In genomic region chr20:62170536-62170935, GRCh38 we compare ENCODE assay signal across 26 cellular contexts. TPM values are rescaled to one million over a fixed set of nuclear protein-coding genes. Genes with fewer than 3 reads are reported as not detected.
DNase-seq lines count a peak whose midpoint lies in the region; ATAC-seq, FAIRE-seq and TF ChIP-seq lines count a peak whose summit lies in the region.
"Had no signal": no experiment of that assay in that cellular context is flagged by ENCODE, and none has a peak within 500 bp of the region (broad histone marks: within the 10 kb centered on the region; RNA-seq: fewer than 3 reads in every experiment).

No MANE protein-coding gene starts in this region.

- TF ChIP-seq POLR2A in HepG2 (IDR thresholded peaks at IDR 0.05; ENCODE audit: insufficient read depth in 1 of 2, low read depth in 2 of 2, low read length in 2 of 2), result no peak
- TF ChIP-seq POLR2A in spleen (IDR thresholded peaks at IDR 0.05), result no peak

- FAIRE-seq in HepG2 (lab: Jason Lieb, UNC), result no peak
- FAIRE-seq: D721Med, GM12878, GM18507, H54 had no signal

- H2AFZ ChIP-seq in HepG2 (ENCODE audit: low read length), result no peak overlapping the region
- H2AFZ ChIP-seq in SK-N-SH (ENCODE audit: low read depth), result no peak overlapping the region

- H3K9ac ChIP-seq in HepG2 (ENCODE audit: insufficient read depth, low read depth, low read length) (no peak overlapping the region), SK-N-SH (no peak overlapping the region)
- H3K9ac ChIP-seq: BLaER1 treated with 17β-estradiol and CSF1 and Interleukin-3, amounts not matched to agents 10 nM and 100 nM had no signal

- in situ Hi-C loops in HepG2 (cut with HindIII; ENCODE audit: extremely low pct_ligation_motif_present, low pct_unique_long_range_greater_than_20kb), result no loop called here

- no peak for TF ChIP-seq EP300 in HepG2 (IDR thresholded peaks at IDR 0.05; ENCODE audit: low read depth in 2 of 2, low read length in 2 of 2)
- TF ChIP-seq EP300 in HepG2 (CRISPR knock-in tag; IDR thresholded peaks at IDR 0.05; ENCODE audit: borderline replicate concordance), result no peak
- TF ChIP-seq EP300 in SK-N-SH (IDR thresholded peaks at IDR 0.05; ENCODE audit: borderline replicate concordance in 1 of 2, low read depth in 1 of 2, low read length in 1 of 2), result no peak

- ATAC-seq in right cardiac atrium (no peak), Right ventricle myocardium superior (ENCODE audit: poor library complexity) (no peak), HepG2 (no peak)
- ATAC-seq: GM12878 had no signal

- no peaks in the 10 kb centered on the region for H3K27me3 ChIP-seq in right cardiac atrium (ENCODE audit: control insufficient read depth, insufficient read depth)
- no peaks in the 10 kb centered on the region for H3K27me3 ChIP-seq in HepG2 (ENCODE audit: control insufficient read depth in 1 of 2, insufficient read depth in 2 of 2, low read length in 2 of 2)
- no peaks in the 10 kb centered on the region for H3K27me3 ChIP-seq in spleen (replicated peaks in 1 of 7)
- H3K27me3 ChIP-seq in SK-N-SH (ENCODE audit: insufficient read depth), result no peaks in the 10 kb centered on the region
- H3K27me3 ChIP-seq: BE2C; BLaER1 treated with 17β-estradiol and CSF1 and Interleukin-3, amounts not matched to agents 10 nM and 100 nM had no signal

- TF ChIP-seq CTCF in HepG2 (CRISPR knock-in tag; IDR thresholded peaks at IDR 0.05), result no peak
- no peak for TF ChIP-seq CTCF in spleen (IDR thresholded peaks at IDR 0.05 in 8 of 11, conservative IDR thresholded peaks at IDR 0.05 in 3 of 11)
- no peak for TF ChIP-seq CTCF in SK-N-SH (IDR thresholded peaks at IDR 0.05)

- H4K20me1 ChIP-seq in HepG2 (ENCODE audit: insufficient read depth, low read length) (no peaks in the 10 kb centered on the region), SK-N-SH (ENCODE audit: insufficient read depth) (no peaks in the 10 kb centered on the region)

- no TSS peak for BruUV-seq in HepG2 (replicated peaks; lab: Mats Ljungman, UMichigan)

- no peak overlapping the region for H3K27ac ChIP-seq in right cardiac atrium (ENCODE audit: low read length)
- H3K27ac ChIP-seq in adipose tissue (ENCODE audit: low read depth, low read length), result peak overlapping the region; percentile 17
- H3K27ac ChIP-seq in HepG2 (ENCODE audit: extremely low read length, insufficient read depth, low read length), result no peak overlapping the region
- no peak overlapping the region for H3K27ac ChIP-seq in spleen
- H3K27ac ChIP-seq in SK-N-SH (ENCODE audit: low read depth in 2 of 2, low read length in 1 of 2), result no peak overlapping the region
- H3K27ac ChIP-seq: BLaER1 treated with 17β-estradiol and CSF1 and Interleukin-3, amounts not matched to agents 10 nM and 100 nM had no signal

- POLR2A ChIA-PET in HepG2 (lab: Yijun Ruan, JAX), result no interaction called here
- POLR2A ChIA-PET in SK-N-SH (lab: Yijun Ruan, JAX), result no interaction called here

- TF ChIP-seq RAD21 in HepG2 (CRISPR knock-in tag; IDR thresholded peaks at IDR 0.05) (no peak), SK-N-SH (IDR thresholded peaks at IDR 0.05; ENCODE audit: low read length) (no peak)

- H3K4me3 ChIP-seq in right cardiac atrium (ENCODE audit: low read length) (no peak overlapping the region), HepG2 (replicated peaks in 1 of 3; ENCODE audit: insufficient read depth in 1 of 3, low read depth in 2 of 3, low read length in 3 of 3) (no peak overlapping the region), spleen (no peak overlapping the region), SK-N-SH (ENCODE audit: low read depth in 2 of 2, low read length in 1 of 2) (no peak overlapping the region)
- H3K4me3 ChIP-seq: BLaER1 treated with 17β-estradiol and CSF1 and Interleukin-3, amounts not matched to agents 10 nM and 100 nM; GM12878; HAP-1 had no signal

- intact Hi-C loops in right cardiac atrium (cut with DNase I) (no loop called here), Right ventricle myocardium superior (cut with DNase I) (no loop called here), HepG2 (cut with micrococcal nuclease; ENCODE audit: unreplicated experiment) (no loop called here), spleen (cut with DNase I; ENCODE audit: low total_unique reads) (no loop called here)

- no peaks in the 10 kb centered on the region for H3K9me3 ChIP-seq in right cardiac atrium (ENCODE audit: control insufficient read depth, low read length)
- H3K9me3 ChIP-seq in HepG2 (ENCODE audit: low read length), result no peaks in the 10 kb centered on the region
- H3K9me3 ChIP-seq in spleen, result no peaks in the 10 kb centered on the region
- H3K9me3 ChIP-seq in SK-N-SH, result no peaks in the 10 kb centered on the region
- H3K9me3 ChIP-seq: BE2C; BLaER1 treated with 17β-estradiol and CSF1 and Interleukin-3, amounts not matched to agents 10 nM and 100 nM; HAP-1 had no signal

- WGBS in right cardiac atrium, result 94% methylated on average over 9 of the region's 9 CpGs
- 94 to 95% (median 94%) methylated on average over 9 of the region's 9 CpGs for WGBS in adipose tissue, 3 donors
- WGBS in HepG2 (ENCODE audit: low lambda C conversion rate), result 97% methylated on average over 9 of the region's 9 CpGs
- WGBS in spleen, 5 donors, result 94 to 99% (median 96%) methylated on average over 8 to 9 of the region's 9 CpGs
- 85% methylated on average over 7 of the region's 9 CpGs for WGBS in SK-N-SH (ENCODE audit: low lambda C conversion rate)

- no peaks in the 10 kb centered on the region for H3K9me2 ChIP-seq in SK-N-SH

- H3K4me1 ChIP-seq in right cardiac atrium (ENCODE audit: control insufficient read depth, insufficient read depth, low read length) (no peaks in the 10 kb centered on the region), HepG2 (ENCODE audit: insufficient read depth, low read length) (no peaks in the 10 kb centered on the region), spleen (peaks cover 0 to 4% (median 0%) of the 10 kb centered on the region in 6 donors), SK-N-SH (ENCODE audit: control insufficient read depth in 1 of 2, insufficient read depth in 2 of 2, low read depth in 1 of 2, low read length in 1 of 2) (no peaks in the 10 kb centered on the region)
- H3K4me1 ChIP-seq: BLaER1 treated with 17β-estradiol and CSF1 and Interleukin-3, amounts not matched to agents 10 nM and 100 nM; HAP-1 had no signal

- CTCF ChIA-PET in HepG2 (lab: Yijun Ruan, JAX; ENCODE audit: low intra/inter-chr PET ratio, low total read pairs), result no interaction called here
- CTCF ChIA-PET in SK-N-SH (lab: Yijun Ruan, JAX), result interaction anchor here (1.4 kb wide), 1 partner anchor 14 kb away, joined by 3 read pairs; no protein-coding TSS in a partner anchor

- H3F3A ChIP-seq in SK-N-SH (replicated peaks; ENCODE audit: insufficient read depth), result no peaks in the 10 kb centered on the region

- no peak overlapping the region for H3K4me2 ChIP-seq in HepG2 (ENCODE audit: low read depth, low read length)
- H3K4me2 ChIP-seq in SK-N-SH, result no peak overlapping the region
- H3K4me2 ChIP-seq: BLaER1 treated with 17β-estradiol and CSF1 and Interleukin-3, amounts not matched to agents 10 nM and 100 nM had no signal

- DNase-seq in right cardiac atrium (peak in 2 of 3 donors; percentile 7 to 46), Right ventricle myocardium superior (no peak), HepG2 (ENCODE audit: low spot score) (no peak), spleen (peak; percentile 59), activated T-cell treated with anti-CD3 and anti-CD28 coated beads for 4 hours (no peak), Ammon's horn (ENCODE audit: low spot score) (no peak), SK-N-SH (no peak)
- DNase-seq: BE2C; CD4-positive, alpha-beta T cell; CD8-positive, alpha-beta memory T cell; DMS 273 treated with DMSO at 0.1 percent for 48 hours; DMS79; EL; GDM1; GOT3; HFFc6 had no signal

- H3K36me3 ChIP-seq in HepG2 (replicated peaks in 1 of 2; ENCODE audit: control insufficient read depth in 1 of 2, insufficient read depth in 2 of 2, low read length in 2 of 2), result peaks cover 38 to 65% of the 10 kb centered on the region in 2 experiments
- peaks cover 0 to 82% (median 50%) of the 10 kb centered on the region in 6 donors for H3K36me3 ChIP-seq in spleen
- peaks cover 3 to 29% of the 10 kb centered on the region in 2 experiments for H3K36me3 ChIP-seq in SK-N-SH (replicated peaks in 1 of 2; ENCODE audit: control insufficient read depth in 1 of 2, insufficient read depth in 2 of 2, low read length in 1 of 2)

- H3K79me2 ChIP-seq in HepG2 (ENCODE audit: insufficient read depth, low read length), result no peaks in the 10 kb centered on the region
- H3K79me2 ChIP-seq in SK-N-SH (ENCODE audit: insufficient read depth), result no peaks in the 10 kb centered on the region

RNA-seq across cellular contexts. Expression of gene MTG2, which starts 12.3 kb away (rescaled TPM):
- total RNA-seq in right cardiac atrium (10 to 100 TPM; 20.4 to 25.7 (median 25.1) TPM), Right ventricle myocardium superior (20.8 TPM), HepG2 (2016; rRNA removed; fragmentation: Illumina TruSeq; extraction: Trizol) (31.3 and 37.8 TPM in 2 replicates), spleen (10 to 100 TPM; 22.6 to 39.8 (median 37.5) TPM)
- polyA plus RNA-seq in right cardiac atrium (29.2 TPM), adipose tissue (10 to 100 TPM; 16.9 to 22.7 (median 17.0) TPM), HepG2 (2011; rRNA removed) (20.4 and 22.5 TPM in 2 replicates), spleen (10 to 100 TPM; 26.9 to 41.3 (median 37.7) TPM), SK-N-SH (2012; rRNA removed) (36.6 and 42.9 TPM in 2 replicates)
- 14.9 and 15.3 TPM in 2 replicates for total RNA-seq in HepG2 (2016; cell fraction: cytosol; rRNA removed; fragmentation: Illumina TruSeq; extraction: Trizol; ENCODE audit: low read depth)
- 30.0 and 35.2 TPM in 2 replicates for total RNA-seq in HepG2 (2016; cell fraction: insoluble cytoplasmic fraction; rRNA removed; fragmentation: Illumina TruSeq; extraction: Trizol)
- 20.4 and 23.8 TPM in 2 replicates for total RNA-seq in HepG2 (2016; cell fraction: membrane; rRNA removed; fragmentation: Illumina TruSeq; extraction: Trizol)
- 23.8 and 28.4 TPM in 2 replicates for total RNA-seq in HepG2 (2016; cell fraction: nucleus; rRNA removed; fragmentation: Illumina TruSeq; extraction: Trizol)
- 19.5 and 23.4 TPM in 2 replicates for polyA plus RNA-seq in HepG2 (2011; cell fraction: cytosol; rRNA removed)
- polyA plus RNA-seq in HepG2 (2011; cell fraction: nucleus; rRNA removed), result 31.1 and 31.2 TPM in 2 replicates
- polyA plus RNA-seq in HepG2 (2012), result 21.4 and 26.9 TPM in 2 replicates
- polyA plus RNA-seq in HepG2 (2016; cell fraction: cytosol; fragmentation: Illumina TruSeq; extraction: Trizol; ENCODE audit: low read depth), result 13.5 and 13.6 TPM in 2 replicates
- 33.7 and 36.3 TPM in 2 replicates for polyA plus RNA-seq in HepG2 (2016; cell fraction: insoluble cytoplasmic fraction; fragmentation: Illumina TruSeq; extraction: Trizol; ENCODE audit: low read depth)
- 18.0 and 19.8 TPM in 2 replicates for polyA plus RNA-seq in HepG2 (2016; cell fraction: membrane; fragmentation: Illumina TruSeq; extraction: Trizol; ENCODE audit: low read depth)
- 87.6 and 92.7 TPM in 2 replicates for polyA plus RNA-seq in HepG2 (2016; cell fraction: nucleus; fragmentation: Illumina TruSeq; extraction: Trizol; ENCODE audit: insufficient read depth, low read depth)
- polyA minus RNA-seq in HepG2 (2011; rRNA and poly(A)+ RNA removed; ENCODE audit: low replicate concordance), result 27.2 and 36.2 TPM in 2 replicates
- 13.0 and 15.4 TPM in 2 replicates for polyA minus RNA-seq in HepG2 (2011; cell fraction: cytosol; rRNA and poly(A)+ RNA removed)
- polyA minus RNA-seq in HepG2 (2011; cell fraction: nucleus; rRNA and poly(A)+ RNA removed), result 16.7 and 20.9 TPM in 2 replicates
- polyA plus RNA-seq in SK-N-SH (2012; cell fraction: cytosol; rRNA removed), result 25.8 and 27.8 TPM in 2 replicates
- polyA plus RNA-seq in SK-N-SH (2012; cell fraction: nucleus; rRNA removed), result 66.8 and 75.1 TPM in 2 replicates

RNA-seq across cellular contexts. Expression of gene SS18L1, which starts 27.0 kb away (rescaled TPM):
- total RNA-seq in right cardiac atrium (1 to 10 TPM; 7.8 to 8.8 (median 8.1) TPM), Right ventricle myocardium superior (8.9 TPM), HepG2 (2016; rRNA removed; fragmentation: Illumina TruSeq; extraction: Trizol) (15.3 and 17.8 TPM in 2 replicates), spleen (10 to 100 TPM; 13.0 to 18.6 (median 14.3) TPM)
- polyA plus RNA-seq in right cardiac atrium (6.2 TPM), adipose tissue (1 to 10 TPM; 4.8 to 7.2 (median 4.9) TPM), HepG2 (2011; rRNA removed) (27.6 and 32.0 TPM in 2 replicates), spleen (10 to 100 TPM in 1 of 3 donors, 1 to 10 TPM in 2; 6.7 to 11.0 (median 8.4) TPM), SK-N-SH (2012; rRNA removed) (10.7 and 13.1 TPM in 2 replicates)
- 8.6 and 10.0 TPM in 2 replicates for total RNA-seq in HepG2 (2016; cell fraction: cytosol; rRNA removed; fragmentation: Illumina TruSeq; extraction: Trizol; ENCODE audit: low read depth)
- 14.3 and 17.3 TPM in 2 replicates for total RNA-seq in HepG2 (2016; cell fraction: insoluble cytoplasmic fraction; rRNA removed; fragmentation: Illumina TruSeq; extraction: Trizol)
- total RNA-seq in HepG2 (2016; cell fraction: membrane; rRNA removed; fragmentation: Illumina TruSeq; extraction: Trizol), result 13.2 and 13.6 TPM in 2 replicates
- total RNA-seq in HepG2 (2016; cell fraction: nucleus; rRNA removed; fragmentation: Illumina TruSeq; extraction: Trizol), result 21.3 and 26.0 TPM in 2 replicates
- polyA plus RNA-seq in HepG2 (2011; cell fraction: cytosol; rRNA removed), result 13.9 and 24.3 TPM in 2 replicates
- 94.6 and 141 TPM in 2 replicates for polyA plus RNA-seq in HepG2 (2011; cell fraction: nucleus; rRNA removed)
- polyA plus RNA-seq in HepG2 (2012), result 16.9 and 17.6 TPM in 2 replicates
- polyA plus RNA-seq in HepG2 (2016; cell fraction: cytosol; fragmentation: Illumina TruSeq; extraction: Trizol; ENCODE audit: low read depth), result 2.6 and 2.8 TPM in 2 replicates
- polyA plus RNA-seq in HepG2 (2016; cell fraction: insoluble cytoplasmic fraction; fragmentation: Illumina TruSeq; extraction: Trizol; ENCODE audit: low read depth), result 12.8 and 13.4 TPM in 2 replicates
- 5.4 and 6.3 TPM in 2 replicates for polyA plus RNA-seq in HepG2 (2016; cell fraction: membrane; fragmentation: Illumina TruSeq; extraction: Trizol; ENCODE audit: low read depth)
- polyA plus RNA-seq in HepG2 (2016; cell fraction: nucleus; fragmentation: Illumina TruSeq; extraction: Trizol; ENCODE audit: insufficient read depth, low read depth), result 60.6 and 69.1 TPM in 2 replicates
- polyA minus RNA-seq in HepG2 (2011; rRNA and poly(A)+ RNA removed; ENCODE audit: low replicate concordance), result 32.8 and 53.5 TPM in 2 replicates
- 14.5 and 16.4 TPM in 2 replicates for polyA minus RNA-seq in HepG2 (2011; cell fraction: cytosol; rRNA and poly(A)+ RNA removed)
- polyA minus RNA-seq in HepG2 (2011; cell fraction: nucleus; rRNA and poly(A)+ RNA removed), result 30.1 and 33.4 TPM in 2 replicates
- 6.1 and 7.6 TPM in 2 replicates for polyA plus RNA-seq in SK-N-SH (2012; cell fraction: cytosol; rRNA removed)
- polyA plus RNA-seq in SK-N-SH (2012; cell fraction: nucleus; rRNA removed), result 38.4 and 51.9 TPM in 2 replicates

RNA-seq across cellular contexts. Expression of gene PSMA7, which starts 27.3 kb away (rescaled TPM):
- 100 to 1,000 TPM; 178 to 215 (median 206) TPM for total RNA-seq in right cardiac atrium
- polyA plus RNA-seq in right cardiac atrium, result 244 TPM
- 239 TPM for total RNA-seq in Right ventricle myocardium superior
- polyA plus RNA-seq in adipose tissue, result 100 to 1,000 TPM; 187 to 519 (median 266) TPM
- 531 and 639 TPM in 2 replicates for total RNA-seq in HepG2 (2016; rRNA removed; fragmentation: Illumina TruSeq; extraction: Trizol)
- 280 and 300 TPM in 2 replicates for total RNA-seq in HepG2 (2016; cell fraction: cytosol; rRNA removed; fragmentation: Illumina TruSeq; extraction: Trizol; ENCODE audit: low read depth)
- 555 and 661 TPM in 2 replicates for total RNA-seq in HepG2 (2016; cell fraction: insoluble cytoplasmic fraction; rRNA removed; fragmentation: Illumina TruSeq; extraction: Trizol)
- 259 and 300 TPM in 2 replicates for total RNA-seq in HepG2 (2016; cell fraction: membrane; rRNA removed; fragmentation: Illumina TruSeq; extraction: Trizol)
- 259 and 270 TPM in 2 replicates for total RNA-seq in HepG2 (2016; cell fraction: nucleus; rRNA removed; fragmentation: Illumina TruSeq; extraction: Trizol)
- polyA plus RNA-seq in HepG2 (2011; rRNA removed), result 571 and 631 TPM in 2 replicates
- 539 and 602 TPM in 2 replicates for polyA plus RNA-seq in HepG2 (2011; cell fraction: cytosol; rRNA removed)
- 375 and 401 TPM in 2 replicates for polyA plus RNA-seq in HepG2 (2011; cell fraction: nucleus; rRNA removed)
- polyA plus RNA-seq in HepG2 (2012), result 283 and 330 TPM in 2 replicates
- 290 and 328 TPM in 2 replicates for polyA plus RNA-seq in HepG2 (2016; cell fraction: cytosol; fragmentation: Illumina TruSeq; extraction: Trizol; ENCODE audit: low read depth)
- 656 and 720 TPM in 2 replicates for polyA plus RNA-seq in HepG2 (2016; cell fraction: insoluble cytoplasmic fraction; fragmentation: Illumina TruSeq; extraction: Trizol; ENCODE audit: low read depth)
- 233 and 270 TPM in 2 replicates for polyA plus RNA-seq in HepG2 (2016; cell fraction: membrane; fragmentation: Illumina TruSeq; extraction: Trizol; ENCODE audit: low read depth)
- 418 and 431 TPM in 2 replicates for polyA plus RNA-seq in HepG2 (2016; cell fraction: nucleus; fragmentation: Illumina TruSeq; extraction: Trizol; ENCODE audit: insufficient read depth, low read depth)
- 380 and 541 TPM in 2 replicates for polyA minus RNA-seq in HepG2 (2011; rRNA and poly(A)+ RNA removed; ENCODE audit: low replicate concordance)
- polyA minus RNA-seq in HepG2 (2011; cell fraction: cytosol; rRNA and poly(A)+ RNA removed), result 93.0 and 111 TPM in 2 replicates
- polyA minus RNA-seq in HepG2 (2011; cell fraction: nucleus; rRNA and poly(A)+ RNA removed), result 111 and 120 TPM in 2 replicates
- total RNA-seq in spleen, result 100 to 1,000 TPM; 157 to 247 (median 180) TPM
- polyA plus RNA-seq in spleen, result 100 to 1,000 TPM; 178 to 281 (median 235) TPM
- 687 and 801 TPM in 2 replicates for polyA plus RNA-seq in SK-N-SH (2012; rRNA removed)
- polyA plus RNA-seq in SK-N-SH (2012; cell fraction: cytosol; rRNA removed), result 613 and 674 TPM in 2 replicates
- polyA plus RNA-seq in SK-N-SH (2012; cell fraction: nucleus; rRNA removed), result 549 and 666 TPM in 2 replicates

RNA-seq across cellular contexts. Expression of gene LSM14B, which starts 48.3 kb away (rescaled TPM):
- total RNA-seq in right cardiac atrium (10 to 100 TPM; 32.9 to 45.7 (median 40.9) TPM), Right ventricle myocardium superior (51.7 TPM), HepG2 (2016; rRNA removed; fragmentation: Illumina TruSeq; extraction: Trizol) (77.7 and 79.2 TPM in 2 replicates), spleen (10 to 100 TPM; 17.6 to 37.6 (median 31.9) TPM)
- polyA plus RNA-seq in right cardiac atrium (27.6 TPM), adipose tissue (10 to 100 TPM; 13.9 to 18.2 (median 16.2) TPM), HepG2 (2011; rRNA removed) (43.3 and 50.4 TPM in 2 replicates), spleen (10 to 100 TPM; 14.0 to 20.1 (median 15.0) TPM), SK-N-SH (2012; rRNA removed) (52.2 and 64.6 TPM in 2 replicates)
- 24.5 and 25.5 TPM in 2 replicates for total RNA-seq in HepG2 (2016; cell fraction: cytosol; rRNA removed; fragmentation: Illumina TruSeq; extraction: Trizol; ENCODE audit: low read depth)
- 67.6 and 79.5 TPM in 2 replicates for total RNA-seq in HepG2 (2016; cell fraction: insoluble cytoplasmic fraction; rRNA removed; fragmentation: Illumina TruSeq; extraction: Trizol)
- total RNA-seq in HepG2 (2016; cell fraction: membrane; rRNA removed; fragmentation: Illumina TruSeq; extraction: Trizol), result 64.7 and 64.9 TPM in 2 replicates
- 45.7 and 51.1 TPM in 2 replicates for total RNA-seq in HepG2 (2016; cell fraction: nucleus; rRNA removed; fragmentation: Illumina TruSeq; extraction: Trizol)
- 24.6 and 38.4 TPM in 2 replicates for polyA plus RNA-seq in HepG2 (2011; cell fraction: cytosol; rRNA removed)
- 68.1 and 80.1 TPM in 2 replicates for polyA plus RNA-seq in HepG2 (2011; cell fraction: nucleus; rRNA removed)
- polyA plus RNA-seq in HepG2 (2012), result 35.5 and 43.9 TPM in 2 replicates
- 15.6 and 19.3 TPM in 2 replicates for polyA plus RNA-seq in HepG2 (2016; cell fraction: cytosol; fragmentation: Illumina TruSeq; extraction: Trizol; ENCODE audit: low read depth)
- 70.8 and 83.3 TPM in 2 replicates for polyA plus RNA-seq in HepG2 (2016; cell fraction: insoluble cytoplasmic fraction; fragmentation: Illumina TruSeq; extraction: Trizol; ENCODE audit: low read depth)
- 38.0 and 40.1 TPM in 2 replicates for polyA plus RNA-seq in HepG2 (2016; cell fraction: membrane; fragmentation: Illumina TruSeq; extraction: Trizol; ENCODE audit: low read depth)
- polyA plus RNA-seq in HepG2 (2016; cell fraction: nucleus; fragmentation: Illumina TruSeq; extraction: Trizol; ENCODE audit: insufficient read depth, low read depth), result 84.6 and 88.2 TPM in 2 replicates
- 41.0 and 77.9 TPM in 2 replicates for polyA minus RNA-seq in HepG2 (2011; rRNA and poly(A)+ RNA removed; ENCODE audit: low replicate concordance)
- 22.8 and 27.3 TPM in 2 replicates for polyA minus RNA-seq in HepG2 (2011; cell fraction: cytosol; rRNA and poly(A)+ RNA removed)
- polyA minus RNA-seq in HepG2 (2011; cell fraction: nucleus; rRNA and poly(A)+ RNA removed), result 35.0 and 37.7 TPM in 2 replicates
- polyA plus RNA-seq in SK-N-SH (2012; cell fraction: cytosol; rRNA removed), result 36.9 and 51.7 TPM in 2 replicates
- polyA plus RNA-seq in SK-N-SH (2012; cell fraction: nucleus; rRNA removed), result 45.2 and 49.2 TPM in 2 replicates

RNA-seq across cellular contexts. Expression of gene HRH3, which starts 49.5 kb away (rescaled TPM):
- total RNA-seq in right cardiac atrium (not detected), Right ventricle myocardium superior (not detected), HepG2 (2016; rRNA removed; fragmentation: Illumina TruSeq; extraction: Trizol) (0.10 and 0.18 TPM in 2 replicates), spleen (not detected)
- polyA plus RNA-seq in right cardiac atrium (not detected), adipose tissue (under 1 TPM in 1 of 3 donors, not detected in 2; 0.10 TPM), HepG2 (2011; rRNA removed) (not detected in 2 replicates), spleen (not detected), SK-N-SH (2012; rRNA removed) (0.02 TPM in 2 replicates)
- 0.10 TPM in 1 of 2 replicates, not detected in the other for total RNA-seq in HepG2 (2016; cell fraction: cytosol; rRNA removed; fragmentation: Illumina TruSeq; extraction: Trizol; ENCODE audit: low read depth)
- total RNA-seq in HepG2 (2016; cell fraction: insoluble cytoplasmic fraction; rRNA removed; fragmentation: Illumina TruSeq; extraction: Trizol), result 0.06 TPM in 1 of 2 replicates, not detected in the other
- total RNA-seq in HepG2 (2016; cell fraction: membrane; rRNA removed; fragmentation: Illumina TruSeq; extraction: Trizol), result 0.12 and 0.14 TPM in 2 replicates
- not detected in 2 replicates for total RNA-seq in HepG2 (2016; cell fraction: nucleus; rRNA removed; fragmentation: Illumina TruSeq; extraction: Trizol)
- polyA plus RNA-seq in HepG2 (2011; cell fraction: cytosol; rRNA removed), result not detected in 2 replicates
- not detected in 2 replicates for polyA plus RNA-seq in HepG2 (2011; cell fraction: nucleus; rRNA removed)
- 0.08 TPM in 1 of 2 replicates, not detected in the other for polyA plus RNA-seq in HepG2 (2012)
- 0.08 TPM in 1 of 2 replicates, not detected in the other for polyA plus RNA-seq in HepG2 (2016; cell fraction: cytosol; fragmentation: Illumina TruSeq; extraction: Trizol; ENCODE audit: low read depth)
- 0.34 TPM in 1 of 2 replicates, not detected in the other for polyA plus RNA-seq in HepG2 (2016; cell fraction: insoluble cytoplasmic fraction; fragmentation: Illumina TruSeq; extraction: Trizol; ENCODE audit: low read depth)
- 0.17 TPM in 2 replicates for polyA plus RNA-seq in HepG2 (2016; cell fraction: membrane; fragmentation: Illumina TruSeq; extraction: Trizol; ENCODE audit: low read depth)
- polyA plus RNA-seq in HepG2 (2016; cell fraction: nucleus; fragmentation: Illumina TruSeq; extraction: Trizol; ENCODE audit: insufficient read depth, low read depth), result not detected in 2 replicates
- polyA minus RNA-seq in HepG2 (2011; rRNA and poly(A)+ RNA removed; ENCODE audit: low replicate concordance), result not detected in 2 replicates
- not detected in 2 replicates for polyA minus RNA-seq in HepG2 (2011; cell fraction: cytosol; rRNA and poly(A)+ RNA removed)
- polyA minus RNA-seq in HepG2 (2011; cell fraction: nucleus; rRNA and poly(A)+ RNA removed), result not detected in 2 replicates
- 0.03 and 0.04 TPM in 2 replicates for polyA plus RNA-seq in SK-N-SH (2012; cell fraction: cytosol; rRNA removed)
- polyA plus RNA-seq in SK-N-SH (2012; cell fraction: nucleus; rRNA removed), result 0.07 and 0.18 TPM in 2 replicates
- total RNA-seq: A172; A673; CD4-positive, alpha-beta T cell; CD8-positive, alpha-beta memory T cell; GM12878; HFFc6 had no signal
- polyA plus RNA-seq: CD14-positive monocyte; CD8-positive, alpha-beta memory T cell; GM12878 had no signal

Comparison
In these comparisons a context has a peak if more than half of its experiments do, and no peak if none do; other contexts are left out.
1. DNase-seq: peak in right cardiac atrium (2 of 3) and spleen (single experiment); none in Right ventricle myocardium superior (single experiment), HepG2 (single experiment), activated T-cell treated with anti-CD3 and anti-CD28 coated beads for 4 hours (single experiment), Ammon's horn (single experiment) and SK-N-SH (single experiment).